Comparison of ENCODE assay signal across 9 cellular contexts in genomic region chr21:15058718-15059316, GRCh38. TPM values are rescaled to one million over a fixed set of nuclear protein-coding genes. Genes with fewer than 3 reads are reported as not detected.
DNase-seq lines count a peak whose midpoint lies in the region; ATAC-seq, FAIRE-seq and TF ChIP-seq lines count a peak whose summit lies in the region.
"Had no signal": no experiment of that assay in that cellular context is flagged by ENCODE, and none has a peak within 500 bp of the region (broad histone marks: within the 10 kb centered on the region; RNA-seq: fewer than 3 reads in every experiment).

No MANE protein-coding gene starts in this region.

- no peaks in the 10 kb centered on the region for H3K9me3 Mint-ChIP-seq in progenitor cell of endocrine pancreas (ENCODE audit: low read depth)

- ATAC-seq in HG02571 (IDR thresholded peaks at IDR 0.05; ENCODE audit: unreplicated experiment) = no peak

- DNase-seq in GM12891 (ENCODE audit: insufficient read length, low spot score) (no peak), colonic mucosa (no peak), progenitor cell of endocrine pancreas (ENCODE audit: low spot score, unreplicated experiment) (no peak), testis (no peak), nucleus accumbens (lab: John Stamatoyannopoulos, UW) (no peak), NCI-H1092 treated with DMSO at 0.1 percent for 48 hours (lab: John Stamatoyannopoulos, UW) (no peak)

- no peaks in the 10 kb centered on the region for H3K27me3 Mint-ChIP-seq in progenitor cell of endocrine pancreas

- no peak overlapping the region for H3K4me3 ChIP-seq in HUES64 (ENCODE audit: low read length)
- no peak overlapping the region for H3K4me3 ChIP-seq in colonic mucosa
- H3K4me3 ChIP-seq in testis = no peak overlapping the region
- H3K4me3 ChIP-seq: coronary artery had no signal

- TF ChIP-seq CTCF in colonic mucosa (IDR thresholded peaks at IDR 0.05) = no peak
- TF ChIP-seq CTCF in progenitor cell of endocrine pancreas (IDR thresholded peaks at IDR 0.05; ENCODE audit: unreplicated experiment) = no peak
- no peak for TF ChIP-seq CTCF in testis (IDR thresholded peaks at IDR 0.05)

- intact Hi-C loops in colonic mucosa (cut with DNase I) = no loop called here
- intact Hi-C loops in testis (cut with DNase I; ENCODE audit: low total_unique reads) = no loop called here

- H3K4me1 Mint-ChIP-seq in progenitor cell of endocrine pancreas (ENCODE audit: low read depth) = peaks cover 71% of the 10 kb centered on the region

- H3K27ac ChIP-seq in HUES64 (ENCODE audit: low read depth, low read length) (peak overlapping the region; percentile 38), colonic mucosa (peak overlapping the region; percentile 64), testis (no peak overlapping the region)
- H3K27ac ChIP-seq: coronary artery had no signal

- H3K36me3 Mint-ChIP-seq in progenitor cell of endocrine pancreas (ENCODE audit: insufficient read depth) = peaks cover 1% of the 10 kb centered on the region

- 43% methylated on average over 1 of the region's 2 CpGs for WGBS in HUES64
- WGBS in testis, 2 donors = 30 to 55% methylated on average over 2 of the region's 2 CpGs

- H3K36me3 ChIP-seq in HUES64 (ENCODE audit: insufficient read depth, low read length) = no peaks in the 10 kb centered on the region
- H3K36me3 ChIP-seq in colonic mucosa = no peaks in the 10 kb centered on the region
- no peaks in the 10 kb centered on the region for H3K36me3 ChIP-seq in testis (ENCODE audit: low read depth, missing control alignments)

- TF ChIP-seq POLR2A in GM12891 (IDR thresholded peaks at IDR 0.05; ENCODE audit: low read depth, low read length) = no peak
- TF ChIP-seq POLR2A in testis (IDR thresholded peaks at IDR 0.05) = no peak

- H3K27me3 ChIP-seq in HUES64 (ENCODE audit: insufficient read depth, low read length) = peaks cover 13% of the 10 kb centered on the region
- no peaks in the 10 kb centered on the region for H3K27me3 ChIP-seq in colonic mucosa
- no peaks in the 10 kb centered on the region for H3K27me3 ChIP-seq in testis

- peak overlapping the region; percentile 30 for H3K4me3 Mint-ChIP-seq in progenitor cell of endocrine pancreas (ENCODE audit: low read depth)

- FAIRE-seq in GM12891 (lab: Jason Lieb, UNC) = peak; percentile 41

- H3K9ac ChIP-seq in HUES64 (ENCODE audit: low read depth, low read length) = no peak overlapping the region
- H3K9ac ChIP-seq in colonic mucosa (ENCODE audit: low read depth in 2 of 2, low read length in 2 of 2) = peak overlapping the region in 1 of 2 donors; percentile 30

- no peak overlapping the region for H3K27ac Mint-ChIP-seq in progenitor cell of endocrine pancreas

- no peaks in the 10 kb centered on the region for H3K9me3 ChIP-seq in HUES64 (ENCODE audit: insufficient read depth, low read depth, low read length)
- no peaks in the 10 kb centered on the region for H3K9me3 ChIP-seq in colonic mucosa
- no peaks in the 10 kb centered on the region for H3K9me3 ChIP-seq in testis

- H3K4me1 ChIP-seq in HUES64 (ENCODE audit: insufficient read depth, low read length) (peaks cover 64% of the 10 kb centered on the region), colonic mucosa (peaks cover 10% of the 10 kb centered on the region), testis (peaks cover 52% of the 10 kb centered on the region)

TF ChIP-seq in GM12891, 5 proteins besides CTCF, POLR2A, EP300 and RAD21:
- TF ChIP-seq SPI1 (IDR thresholded peaks at IDR 0.05; ENCODE audit: low read depth, low read length) (no peak), POLR2AphosphoS5 (IDR thresholded peaks at IDR 0.05; ENCODE audit: low read depth, low read length) (no peak), PAX5 (IDR thresholded peaks at IDR 0.05; ENCODE audit: insufficient read depth, low read length, severe bottlenecking) (no peak), POU2F2 (IDR thresholded peaks at IDR 0.05; ENCODE audit: low read depth, low read length) (no peak), TAF1 (IDR thresholded peaks at IDR 0.05; ENCODE audit: low read depth, low read length) (no peak)

RNA-seq across cellular contexts. Expression of gene NRIP1, which starts 6.0 kb away (rescaled TPM):
- 7.5 TPM for polyA plus RNA-seq in GM12891 (2012; ENCODE audit: low read depth, missing spikeins)
- polyA plus RNA-seq in HUES64 (2013, experiment 1 of 2) = 20.2 TPM
- polyA plus RNA-seq in HUES64 (2013, experiment 2 of 2) = 26.4 TPM
- total RNA-seq in colonic mucosa (10 to 100 TPM; 49.5 to 89.3 TPM), progenitor cell of endocrine pancreas (66.0 and 69.4 TPM in 2 replicates), testis (10 to 100 TPM; 26.8 to 36.1 TPM)
- 18.0 TPM for polyA plus RNA-seq in testis (ENCODE audit: insufficient read depth, low read depth, low replicate concordance)

Comparison
In these comparisons a context has a peak if more than half of its experiments do, and no peak if none do; other contexts are left out.
1. H3K27ac ChIP-seq: peak in HUES64 (single experiment) and colonic mucosa (single experiment); none in testis (0 of 2).